In genomic region chr21:16942703-16943102, GRCh38 we compare ENCODE assay signal across 13 cellular contexts.
DNase-seq lines count a peak whose midpoint lies in the region; ATAC-seq and TF ChIP-seq lines count a peak whose summit lies in the region.
"Had no signal": no experiment of that assay in that cellular context is flagged by ENCODE, and none has a peak within 500 bp of the region (broad histone marks: within the 10 kb centered on the region; RNA-seq: fewer than 3 reads in every experiment).

No MANE protein-coding gene starts in this region.

- TF ChIP-seq CTCF in AG09319 (IDR thresholded peaks at IDR 0.05; ENCODE audit: low read depth, low read length) (peak; percentile 42), WTC11 (IDR thresholded peaks at IDR 0.05) (peak; percentile 32; the same call in 1 of the 2 replicates)

- H3K4me3 Mint-ChIP-seq in WTC11, result no peak overlapping the region

- no peak overlapping the region for H3K27ac Mint-ChIP-seq in WTC11

- peak; percentile 98 for ATAC-seq in WTC11
- no peak for ATAC-seq in GM21528 (IDR thresholded peaks at IDR 0.05; ENCODE audit: low FRiP score, unreplicated experiment)
- ATAC-seq: left ventricle myocardium superior had no signal

- peaks cover 23% of the 10 kb centered on the region for H3K9me3 Mint-ChIP-seq in WTC11

- no peaks in the 10 kb centered on the region for H3K27me3 Mint-ChIP-seq in WTC11 (ENCODE audit: low read depth)

- CTCF ChIA-PET in WTC11 (lab: Charles Lee), result interaction anchor here (0.6 to 1.4 kb wide), 8 partner anchors 54 to 472 kb away, joined by 3 to 8 read pairs (median 3); no protein-coding TSS in a partner anchor

- DNase-seq in AG09319 (ENCODE audit: extremely low read depth, low read depth) (no peak), HS-5 (ENCODE audit: low read depth) (peak; percentile 11), WTC11 (ENCODE audit: low spot score) (peak; percentile 50), iPS DF 19.7 (ENCODE audit: low read depth, low spot score) (peak; percentile 38), NCI-H128 (lab: John Stamatoyannopoulos, UW; ENCODE audit: unreplicated experiment) (no peak), NCI-H524 treated with DMSO at 0.1 percent for 48 hours (lab: John Stamatoyannopoulos, UW) (no peak), dedifferentiated amniotic fluid mesenchymal stem cell (ENCODE audit: extremely low spot score) (no peak)
- DNase-seq: DMS79 treated with DMSO at 0.1 percent for 48 hours; Karpas-422; left ventricle myocardium superior; SHP77; stimulated activated CD8-positive, alpha-beta memory T cell treated with anti-CD3 and anti-CD28 coated beads, Interleukin-4, amount 100 ng/mL, for 48 hours had no signal

- POLR2A ChIA-PET in WTC11 (lab: Charles Lee), result no interaction called here

- no peaks in the 10 kb centered on the region for H3K4me1 Mint-ChIP-seq in WTC11

- peaks cover 8% of the 10 kb centered on the region; the same call in 1 of the 2 replicates for H3K36me3 Mint-ChIP-seq in WTC11

TF ChIP-seq in WTC11, 78 proteins besides CTCF, POLR2A, EP300 and RAD21:
- TF ChIP-seq ATF1 (CRISPR knock-in tag; IDR thresholded peaks at IDR 0.05) (no peak), ERG (CRISPR knock-in tag; IDR thresholded peaks at IDR 0.05) (no peak), ELF4 (CRISPR knock-in tag; IDR thresholded peaks at IDR 0.05; ENCODE audit: low read depth) (no peak), CREM (CRISPR knock-in tag; IDR thresholded peaks at IDR 0.05) (no peak), ZNF232 (CRISPR knock-in tag; IDR thresholded peaks at IDR 0.05) (no peak), RELA (CRISPR knock-in tag; IDR thresholded peaks at IDR 0.05; ENCODE audit: borderline replicate concordance) (no peak), NR2C2 (CRISPR knock-in tag; IDR thresholded peaks at IDR 0.05) (no peak), KAT7 (CRISPR knock-in tag; IDR thresholded peaks at IDR 0.05; ENCODE audit: borderline replicate concordance) (no peak), CBFB (CRISPR knock-in tag; IDR thresholded peaks at IDR 0.05; ENCODE audit: low read depth) (no peak), FOXK1 (CRISPR knock-in tag; IDR thresholded peaks at IDR 0.05) (no peak), ZNF532 (CRISPR knock-in tag; IDR thresholded peaks at IDR 0.05; ENCODE audit: borderline replicate concordance) (no peak), E2F5 (CRISPR knock-in tag; IDR thresholded peaks at IDR 0.05) (no peak), NFATC4 (CRISPR knock-in tag; IDR thresholded peaks at IDR 0.05) (no peak), TEAD1 (CRISPR knock-in tag; IDR thresholded peaks at IDR 0.05) (no peak), TEAD4 (CRISPR knock-in tag; IDR thresholded peaks at IDR 0.05) (no peak), MYBL2 (CRISPR knock-in tag; IDR thresholded peaks at IDR 0.05) (no peak), ZNF671 (CRISPR knock-in tag; IDR thresholded peaks at IDR 0.05) (no peak)
- TF ChIP-seq, protein P1, sequence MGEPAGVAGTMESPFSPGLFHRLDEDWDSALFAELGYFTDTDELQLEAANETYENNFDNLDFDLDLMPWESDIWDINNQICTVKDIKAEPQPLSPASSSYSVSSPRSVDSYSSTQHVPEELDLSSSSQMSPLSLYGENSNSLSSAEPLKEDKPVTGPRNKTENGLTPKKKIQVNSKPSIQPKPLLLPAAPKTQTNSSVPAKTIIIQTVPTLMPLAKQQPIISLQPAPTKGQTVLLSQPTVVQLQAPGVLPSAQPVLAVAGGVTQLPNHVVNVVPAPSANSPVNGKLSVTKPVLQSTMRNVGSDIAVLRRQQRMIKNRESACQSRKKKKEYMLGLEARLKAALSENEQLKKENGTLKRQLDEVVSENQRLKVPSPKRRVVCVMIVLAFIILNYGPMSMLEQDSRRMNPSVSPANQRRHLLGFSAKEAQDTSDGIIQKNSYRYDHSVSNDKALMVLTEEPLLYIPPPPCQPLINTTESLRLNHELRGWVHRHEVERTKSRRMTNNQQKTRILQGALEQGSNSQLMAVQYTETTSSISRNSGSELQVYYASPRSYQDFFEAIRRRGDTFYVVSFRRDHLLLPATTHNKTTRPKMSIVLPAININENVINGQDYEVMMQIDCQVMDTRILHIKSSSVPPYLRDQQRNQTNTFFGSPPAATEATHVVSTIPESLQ (CRISPR knock-in tag; IDR thresholded peaks at IDR 0.05), result no peak
- TF ChIP-seq, protein P2, sequence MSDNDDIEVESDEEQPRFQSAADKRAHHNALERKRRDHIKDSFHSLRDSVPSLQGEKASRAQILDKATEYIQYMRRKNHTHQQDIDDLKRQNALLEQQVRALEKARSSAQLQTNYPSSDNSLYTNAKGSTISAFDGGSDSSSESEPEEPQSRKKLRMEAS (CRISPR knock-in tag; IDR thresholded peaks at IDR 0.05), result no peak
- TF ChIP-seq, protein P3, sequence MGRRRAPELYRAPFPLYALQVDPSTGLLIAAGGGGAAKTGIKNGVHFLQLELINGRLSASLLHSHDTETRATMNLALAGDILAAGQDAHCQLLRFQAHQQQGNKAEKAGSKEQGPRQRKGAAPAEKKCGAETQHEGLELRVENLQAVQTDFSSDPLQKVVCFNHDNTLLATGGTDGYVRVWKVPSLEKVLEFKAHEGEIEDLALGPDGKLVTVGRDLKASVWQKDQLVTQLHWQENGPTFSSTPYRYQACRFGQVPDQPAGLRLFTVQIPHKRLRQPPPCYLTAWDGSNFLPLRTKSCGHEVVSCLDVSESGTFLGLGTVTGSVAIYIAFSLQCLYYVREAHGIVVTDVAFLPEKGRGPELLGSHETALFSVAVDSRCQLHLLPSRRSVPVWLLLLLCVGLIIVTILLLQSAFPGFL (CRISPR knock-in tag; IDR thresholded peaks at IDR 0.05; ENCODE audit: borderline replicate concordance), result no peak
TF ChIP-seq in WTC11: peak in this region for 0.

Comparison
In these comparisons a context has a peak if more than half of its experiments do, and no peak if none do; other contexts are left out.
1. DNase-seq: peak in HS-5 (single experiment), WTC11 (single experiment) and iPS DF 19.7 (single experiment); none in AG09319 (single experiment), NCI-H128 (single experiment), NCI-H524 treated with DMSO at 0.1 percent for 48 hours (single experiment) and dedifferentiated amniotic fluid mesenchymal stem cell (single experiment).